20 cellular contexts compared by ENCODE assay signal in the genomic region with DNA sequence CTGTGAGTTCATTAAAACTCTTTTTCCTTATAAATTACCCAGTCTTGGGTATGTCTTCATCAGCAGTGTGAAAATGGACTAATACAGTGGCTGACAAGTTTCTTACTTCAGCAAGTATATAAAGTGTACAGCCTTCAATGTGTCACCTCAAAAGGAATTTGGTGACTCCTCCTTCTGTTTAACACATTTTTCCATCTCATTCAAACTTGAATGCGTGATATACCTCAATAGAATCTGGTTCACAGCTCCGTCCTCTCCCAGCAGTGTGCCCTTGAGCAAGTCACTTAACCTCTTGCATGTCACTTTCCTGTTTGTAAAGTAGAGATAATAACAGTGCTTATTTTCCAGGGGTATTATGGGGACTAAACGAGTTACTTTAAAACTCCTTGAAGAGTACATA.
A peak's percentile ranks its signal among the peaks of the same experiment; 100 is the strongest.
DNase-seq lines count a peak whose midpoint lies in the region; TF ChIP-seq lines count a peak whose summit lies in the region.
"Had no signal": no experiment of that assay in that cellular context is flagged by ENCODE, and none has a peak within 500 bp of the region (broad histone marks: within the 10 kb centered on the region; RNA-seq: fewer than 3 reads in every experiment).

No MANE protein-coding gene starts in this region.

- H3K9me3 ChIP-seq in thyroid gland = no peaks in the 10 kb centered on the region
- H3K9me3 ChIP-seq: A549, Caco-2, HAP-1 had no signal

- intact Hi-C loops in thyroid gland (cut with DNase I) = no loop called here

- TF ChIP-seq CTCF in epithelial cell of esophagus (IDR thresholded peaks at IDR 0.05; ENCODE audit: insufficient read depth, low read depth, low read length, missing control alignments) (no peak), glutamatergic neuron (IDR thresholded peaks at IDR 0.05; ENCODE audit: partially characterized antibody, unreplicated experiment) (no peak), thyroid gland (IDR thresholded peaks at IDR 0.05) (no peak)

- H4K8ac ChIP-seq in mesendoderm (ENCODE audit: low read depth, low read length) = no peak overlapping the region

- no peaks in the 10 kb centered on the region for H3K27me3 ChIP-seq in mesendoderm (ENCODE audit: insufficient read depth, low read length, poor library complexity)
- no peaks in the 10 kb centered on the region for H3K27me3 ChIP-seq in thyroid gland

- no peaks in the 10 kb centered on the region for H3K79me2 ChIP-seq in mesendoderm (ENCODE audit: control insufficient read depth, insufficient read depth, low read length)

- H3K36me3 Mint-ChIP-seq in glutamatergic neuron (ENCODE audit: unreplicated experiment) = no peaks in the 10 kb centered on the region

- no peak overlapping the region for H2BK5ac ChIP-seq in mesendoderm (ENCODE audit: low read length)

- H3K36me3 ChIP-seq in mesendoderm (ENCODE audit: control insufficient read depth, insufficient read depth, low read length) (no peaks in the 10 kb centered on the region), thyroid gland (no peaks in the 10 kb centered on the region)
- H3K36me3 ChIP-seq: HAP-1 had no signal

- no peak overlapping the region for H3K4me3 Mint-ChIP-seq in glutamatergic neuron (ENCODE audit: unreplicated experiment)
- H3K4me3 Mint-ChIP-seq: CD4-positive, alpha-beta T cell had no signal

- DNase-seq in NCI-H2227 (lab: John Stamatoyannopoulos, UW; ENCODE audit: unreplicated experiment) (peak; percentile 38), NCI-H2227 treated with DMSO at 0.1 percent for 48 hours (lab: John Stamatoyannopoulos, UW) (no peak), epithelial cell of esophagus (ENCODE audit: low read depth) (peak; percentile 59), mesendoderm (peak; percentile 7), glutamatergic neuron (no peak), glomerular visceral epithelial cell (ENCODE audit: extremely low spot score) (no peak), thyroid gland (no peak), SW480 (ENCODE audit: low spot score) (no peak)
- DNase-seq: AML-193; Caco-2; CD4-positive, alpha-beta T cell; DMS153; DMS79; GM23248; IMR-90 had no signal

- H3K4me3 ChIP-seq in epithelial cell of esophagus (ENCODE audit: low read length) = no peak overlapping the region
- no peak overlapping the region for H3K4me3 ChIP-seq in mesendoderm (ENCODE audit: low read length)
- no peak overlapping the region for H3K4me3 ChIP-seq in thyroid gland (replicated peaks in 1 of 3)
- H3K4me3 ChIP-seq: A549, GM23248, HAP-1 had no signal

- no peak overlapping the region for H3K27ac ChIP-seq in mesendoderm (ENCODE audit: low read depth, low read length)
- H3K27ac ChIP-seq in thyroid gland = no peak overlapping the region
- H3K27ac ChIP-seq: 22Rv1, A549, C4-2B, GM23248, HL-60 had no signal

- H3K4me1 ChIP-seq in mesendoderm (ENCODE audit: control insufficient read depth, low read depth, low read length) (no peaks in the 10 kb centered on the region), thyroid gland (no peaks in the 10 kb centered on the region)
- H3K4me1 ChIP-seq: A549, Caco-2, HAP-1 had no signal

- TF ChIP-seq POLR2A in thyroid gland (IDR thresholded peaks at IDR 0.05) = no peak

- H3K4me1 Mint-ChIP-seq in glutamatergic neuron (ENCODE audit: low read depth, unreplicated experiment) = no peaks in the 10 kb centered on the region

- H3K18ac ChIP-seq in mesendoderm (ENCODE audit: low read length) = no peak overlapping the region

- H3K4ac ChIP-seq in mesendoderm (ENCODE audit: low read depth, low read length) = no peak overlapping the region

- H2BK120ac ChIP-seq in mesendoderm (ENCODE audit: low read depth, low read length) = no peak overlapping the region

- no peak overlapping the region for H3K23ac ChIP-seq in mesendoderm (ENCODE audit: low read length)

- H3K9me3 Mint-ChIP-seq in glutamatergic neuron (ENCODE audit: unreplicated experiment) = peaks cover 2% of the 10 kb centered on the region
- H3K9me3 Mint-ChIP-seq: CD4-positive, alpha-beta T cell had no signal

- H2AK5ac ChIP-seq in mesendoderm (ENCODE audit: low read length) = no peak overlapping the region

- no peak overlapping the region for H3K56ac ChIP-seq in mesendoderm (ENCODE audit: low read length)

- H3K79me1 ChIP-seq in mesendoderm (ENCODE audit: low read length) = no peaks in the 10 kb centered on the region

- no peak overlapping the region for H2BK15ac ChIP-seq in mesendoderm (replicated peaks; ENCODE audit: low read depth)

- H4K5ac ChIP-seq in mesendoderm (ENCODE audit: low read length) = no peak overlapping the region

- no peak overlapping the region for H3K27ac Mint-ChIP-seq in glutamatergic neuron (ENCODE audit: unreplicated experiment)
- H3K27ac Mint-ChIP-seq: CD4-positive, alpha-beta T cell had no signal

- no peak overlapping the region for H3K9ac ChIP-seq in mesendoderm (ENCODE audit: low read length)
- H3K9ac ChIP-seq: GM23248 had no signal

- H3K27me3 Mint-ChIP-seq in glutamatergic neuron (ENCODE audit: unreplicated experiment) = no peaks in the 10 kb centered on the region

- H3K4me2 ChIP-seq in mesendoderm (ENCODE audit: low read length) = no peak overlapping the region
- H3K4me2 ChIP-seq: A549 had no signal

- no CpG with 5 or more reads among the region's 3 CpGs for WGBS in mesendoderm (ENCODE audit: extremely low coverage, insufficient coverage, low lambda C conversion rate)
- WGBS in thyroid gland, 2 donors = 80 to 90% methylated on average over 3 of the region's 3 CpGs

Comparison
In these comparisons a context has a peak if more than half of its experiments do, and no peak if none do; other contexts are left out.
1. DNase-seq: peak in NCI-H2227 (single experiment), epithelial cell of esophagus (single experiment) and mesendoderm (single experiment); none in NCI-H2227 treated with DMSO at 0.1 percent for 48 hours (single experiment), glutamatergic neuron (single experiment), glomerular visceral epithelial cell (single experiment), thyroid gland (0 of 2) and SW480 (single experiment).